ENCODE assay signal across 9 cellular contexts in genomic region chr1:54220004-54220811, GRCh38. TPM values are rescaled to one million over a fixed set of nuclear protein-coding genes. Genes with fewer than 3 reads are reported as not detected.
DNase-seq lines count a peak whose midpoint lies in the region; ATAC-seq and TF ChIP-seq lines count a peak whose summit lies in the region.
"Had no signal": no experiment of that assay in that cellular context is flagged by ENCODE, and none has a peak within 500 bp of the region (broad histone marks: within the 10 kb centered on the region; RNA-seq: fewer than 3 reads in every experiment).

No MANE protein-coding gene starts in this region.

- no peaks in the 10 kb centered on the region for H3K9me3 Mint-ChIP-seq in MCF 10A (ENCODE audit: unreplicated experiment)

- H3K27ac Mint-ChIP-seq in MCF 10A (ENCODE audit: low read depth, unreplicated experiment) = no peak overlapping the region

- H3K9me3 ChIP-seq in breast epithelium (no peaks in the 10 kb centered on the region), muscle layer of colon (ENCODE audit: low read length) (no peaks in the 10 kb centered on the region)
- H3K9me3 ChIP-seq: SJSA1 had no signal

- H3K27me3 Mint-ChIP-seq in MCF 10A (ENCODE audit: insufficient read depth, unreplicated experiment) = no peaks in the 10 kb centered on the region

- H3K36me3 Mint-ChIP-seq in MCF 10A (ENCODE audit: insufficient read depth, unreplicated experiment) = peaks cover 59% of the 10 kb centered on the region

- no peak for TF ChIP-seq POLR2A in breast epithelium (IDR thresholded peaks at IDR 0.05)

- H3K4me1 ChIP-seq in breast epithelium (no peaks in the 10 kb centered on the region), muscle layer of colon (ENCODE audit: insufficient read depth, low read length) (peaks cover 26% of the 10 kb centered on the region)

- H3K4me3 Mint-ChIP-seq in MCF 10A (ENCODE audit: unreplicated experiment) = no peak overlapping the region

- ATAC-seq in HG02610 (IDR thresholded peaks at IDR 0.05; ENCODE audit: unreplicated experiment) = no peak
- ATAC-seq in HG03439 (IDR thresholded peaks at IDR 0.05; ENCODE audit: unreplicated experiment) = no peak

- intact Hi-C loops in breast epithelium (cut with DNase I; ENCODE audit: low total_unique reads) (no loop called here), MCF 10A (cut with micrococcal nuclease) (no loop called here), dorsolateral prefrontal cortex (cut with DNase I) (no loop called here)

- no peak overlapping the region for H3K9ac ChIP-seq in muscle layer of colon (ENCODE audit: low read length)

- H3K27ac ChIP-seq in breast epithelium (peak overlapping the region; percentile 42 to 52), dorsolateral prefrontal cortex (peak overlapping the region in 56 of 59 donors; percentile 3 to 83 (median 63)), muscle layer of colon (ENCODE audit: low read depth, low read length) (peak overlapping the region; percentile 52)
- H3K27ac ChIP-seq: SJSA1 had no signal

- POLR2A ChIA-PET in MCF 10A (lab: Yijun Ruan, JAX) = interaction anchor here (0.6 kb wide), 1 partner anchor 33 kb away, joined by 3 read pairs; no protein-coding TSS in a partner anchor

- H3K4me1 Mint-ChIP-seq in MCF 10A (ENCODE audit: insufficient read depth, unreplicated experiment) = no peaks in the 10 kb centered on the region

- BruUV-seq in MCF 10A (replicated peaks; lab: Mats Ljungman, UMichigan) = no TSS peak

- CTCF ChIA-PET in MCF 10A (lab: Yijun Ruan, JAX) = interaction anchor here (0.8 to 1.4 kb wide), 3 partner anchors 20 to 260 kb away, joined by 3 to 4 read pairs (median 3); no protein-coding TSS in a partner anchor

- H3K4me3 ChIP-seq in breast epithelium = peak overlapping the region in 1 of 3 donors; percentile 15
- H3K4me3 ChIP-seq in dorsolateral prefrontal cortex = peak overlapping the region in 6 of 59 donors; percentile 7 to 24 (median 14)
- no peak overlapping the region for H3K4me3 ChIP-seq in muscle layer of colon (ENCODE audit: low read depth in 1 of 2, low read length in 2 of 2)
- H3K4me3 ChIP-seq: SJSA1 had no signal

- H3K36me3 ChIP-seq in breast epithelium = no peaks in the 10 kb centered on the region
- H3K36me3 ChIP-seq in muscle layer of colon (ENCODE audit: insufficient read depth, low read length) = peaks cover 41% of the 10 kb centered on the region

- H3K27me3 ChIP-seq in breast epithelium = no peaks in the 10 kb centered on the region
- no peaks in the 10 kb centered on the region for H3K27me3 ChIP-seq in dorsolateral prefrontal cortex
- no peaks in the 10 kb centered on the region for H3K27me3 ChIP-seq in muscle layer of colon (ENCODE audit: control insufficient read depth in 1 of 2, insufficient read depth in 2 of 2, low read length in 2 of 2)
- H3K27me3 ChIP-seq: SJSA1 had no signal

- DNase-seq in breast epithelium (ENCODE audit: low spot score in 2 of 2) (no peak), MCF 10A (ENCODE audit: unreplicated experiment) (no peak), dorsolateral prefrontal cortex (peak in 6 of 10 donors; percentile 43 to 72 (median 69)), NCI-H187 treated with DMSO at 0.1 percent for 48 hours (lab: John Stamatoyannopoulos, UW) (no peak), NCI-H774 (lab: John Stamatoyannopoulos, UW) (no peak)

- TF ChIP-seq CTCF in breast epithelium (IDR thresholded peaks at IDR 0.05) (no peak), MCF 10A (IDR thresholded peaks at IDR 0.05; ENCODE audit: unreplicated experiment) (no peak), dorsolateral prefrontal cortex (IDR thresholded peaks at IDR 0.05 in 54 of 56, conservative IDR thresholded peaks at IDR 0.05 in 2 of 56; ENCODE audit: low read depth in 1 of 56, partially characterized antibody in 56 of 56) (no peak)

RNA-seq across cellular contexts. Expression of gene MRPL37, which starts 20.2 kb away (rescaled TPM):
- total RNA-seq in breast epithelium (10 to 100 TPM; 44.6 to 70.7 (median 48.8) TPM), MCF 10A (2022) (98.2 and 128 TPM in 2 replicates), dorsolateral prefrontal cortex (10 to 100 TPM; 33.5 to 66.9 (median 49.5) TPM)

RNA-seq across cellular contexts. Expression of gene CYB5RL, which starts 20.4 kb away (rescaled TPM):
- total RNA-seq in breast epithelium (1 to 10 TPM; 4.5 to 8.0 (median 7.5) TPM), MCF 10A (2022) (4.6 and 5.4 TPM in 2 replicates), dorsolateral prefrontal cortex (10 to 100 TPM in 34 of 120 experiments, 1 to 10 TPM in 86; 3.6 to 19.4 (median 8.7) TPM)

Comparison
In these comparisons a context has a peak if more than half of its experiments do, and no peak if none do; other contexts are left out.
1. DNase-seq: peak in dorsolateral prefrontal cortex (6 of 10); none in breast epithelium (0 of 2), MCF 10A (single experiment), NCI-H187 treated with DMSO at 0.1 percent for 48 hours (single experiment) and NCI-H774 (single experiment).
2. Peak in every context shown above with its lines, with median percentiles within 50 percentile points of each other: H3K27ac ChIP-seq.